Comparison of ENCODE assay signal across 8 cellular contexts in the genomic region with DNA sequence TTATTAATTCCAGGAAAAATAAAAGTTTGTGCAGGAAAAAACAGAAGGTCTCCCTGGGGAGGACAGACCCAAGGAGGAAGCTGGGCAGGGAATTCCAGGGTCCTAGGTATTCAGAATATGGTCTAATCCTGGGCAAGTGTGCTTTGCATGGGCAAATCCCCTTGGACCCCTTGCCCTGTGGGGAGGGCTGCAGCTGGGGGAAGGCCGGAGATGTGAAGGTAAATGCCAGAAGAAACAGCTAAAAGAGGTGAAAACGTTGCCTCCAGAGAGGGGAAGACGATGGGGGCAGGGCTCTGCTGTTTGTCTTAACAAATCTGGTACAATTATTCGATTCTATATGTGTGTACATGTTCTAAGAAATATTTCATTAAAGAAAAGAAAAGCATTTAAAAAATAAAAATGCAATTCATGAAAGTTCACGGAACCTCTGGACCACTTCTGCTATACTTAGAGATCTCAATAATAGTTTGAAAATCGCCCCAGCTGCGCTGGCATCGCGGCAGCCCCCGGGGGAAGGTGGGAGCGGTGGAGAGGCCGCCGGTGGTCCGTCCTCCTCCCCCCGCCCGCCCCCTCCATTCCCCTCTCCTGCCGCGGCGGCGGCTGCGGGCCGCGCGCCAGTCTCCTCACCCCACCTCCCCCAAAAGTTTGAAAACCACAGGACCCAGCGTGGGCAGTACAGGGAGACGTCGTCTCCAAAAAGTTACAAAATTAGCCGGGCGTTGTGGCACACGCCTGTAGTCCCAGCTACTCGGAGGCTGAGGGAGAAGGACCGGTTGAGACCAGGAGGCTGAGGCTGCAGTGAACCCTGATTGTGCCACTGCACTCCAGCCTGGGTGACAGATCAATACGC. TPM values are rescaled to one million over a fixed set of nuclear protein-coding genes. Genes with fewer than 3 reads are reported as not detected.
A peak's percentile ranks its signal among the peaks of the same experiment; 100 is the strongest.
DNase-seq lines count a peak whose midpoint lies in the region; ATAC-seq and TF ChIP-seq lines count a peak whose summit lies in the region.

No MANE protein-coding gene starts in this region.

- no peak for ATAC-seq in naive B cell (ENCODE audit: low read depth in 2 of 2)
- ATAC-seq in HG02610 (IDR thresholded peaks at IDR 0.05; ENCODE audit: unreplicated experiment): no peak
- no peak for ATAC-seq in GM21515 (IDR thresholded peaks at IDR 0.05; ENCODE audit: unreplicated experiment)

- POLR2A ChIA-PET in CD4-positive, alpha-beta memory T cell (lab: Charles Lee; ENCODE audit: partially characterized antibody): interaction anchor here (0.5 to 5.1 kb wide), 22 partner anchors 11 to 356 kb away, joined by 3 to 34 read pairs (median 5); a partner anchor contains a TSS

- no peaks in the 10 kb centered on the region for H3K36me3 ChIP-seq in CD4-positive, alpha-beta memory T cell (ENCODE audit: insufficient read depth, low read length)

- no peaks in the 10 kb centered on the region for H3K9me3 ChIP-seq in CD4-positive, alpha-beta memory T cell (ENCODE audit: control insufficient read depth in 1 of 2, low read length in 2 of 2)

- intact Hi-C loops in CD4-positive, alpha-beta memory T cell (cut with micrococcal nuclease): loop anchor here (2.0 kb wide), 1 partner anchor 255 kb away; a partner anchor contains a TSS

- no peaks in the 10 kb centered on the region for H3K9me3 Mint-ChIP-seq in CD4-positive, alpha-beta memory T cell
- no peaks in the 10 kb centered on the region for H3K9me3 Mint-ChIP-seq in naive B cell

- no peaks in the 10 kb centered on the region for H3K36me3 Mint-ChIP-seq in CD4-positive, alpha-beta memory T cell
- no peaks in the 10 kb centered on the region for H3K36me3 Mint-ChIP-seq in naive B cell

- TF ChIP-seq CTCF in HL-60 (IDR thresholded peaks at IDR 0.05; ENCODE audit: insufficient read depth, low read length): no peak
- no peak for TF ChIP-seq CTCF in cardiac fibroblast (IDR thresholded peaks at IDR 0.05; ENCODE audit: low read depth, low read length)

- H3K4me1 Mint-ChIP-seq in CD4-positive, alpha-beta memory T cell: peaks cover 15 to 42% (median 21%) of the 10 kb centered on the region in 4 donors
- H3K4me1 Mint-ChIP-seq in naive B cell: peaks cover 19 to 32% (median 31%) of the 10 kb centered on the region in 3 donors

- H3K27ac Mint-ChIP-seq in CD4-positive, alpha-beta memory T cell: peak overlapping the region; percentile 93 to 98 (median 94)
- H3K27ac Mint-ChIP-seq in naive B cell: peak overlapping the region; percentile 59 to 97 (median 87)

- peak overlapping the region; percentile 87 to 93 (median 90) for H3K4me3 Mint-ChIP-seq in CD4-positive, alpha-beta memory T cell
- H3K4me3 Mint-ChIP-seq in naive B cell: peak overlapping the region; percentile 85 to 95 (median 94)

- DNase-seq in CD4-positive, alpha-beta memory T cell: no peak
- DNase-seq in HL-60 (ENCODE audit: low read depth in 1 of 2, low spot score in 1 of 2): peak in 1 of 2 experiments; percentile 31
- DNase-seq in cardiac fibroblast (ENCODE audit: low read depth in 2 of 2): no peak
- no peak for DNase-seq in naive B cell
- no peak for DNase-seq in middle frontal gyrus (ENCODE audit: extremely low spot score, low spot score)
- no peak for DNase-seq in NCI-H1092 (lab: John Stamatoyannopoulos, UW)

- no peaks in the 10 kb centered on the region for H3K27me3 ChIP-seq in CD4-positive, alpha-beta memory T cell (ENCODE audit: insufficient read depth, low read length)
- no peaks in the 10 kb centered on the region for H3K27me3 ChIP-seq in HL-60 (ENCODE audit: insufficient read depth, poor library complexity, severe bottlenecking)

- CTCF ChIA-PET in CD4-positive, alpha-beta memory T cell (lab: Charles Lee; ENCODE audit: partially characterized antibody): interaction anchor here (0.7 to 4.8 kb wide), 14 partner anchors 14 to 448 kb away, joined by 3 to 32 read pairs (median 4); a partner anchor contains a TSS

- H3K4me1 ChIP-seq in CD4-positive, alpha-beta memory T cell (ENCODE audit: insufficient read depth, low read length): peaks cover 22% of the 10 kb centered on the region

- peak overlapping the region; percentile 65 for H3K27ac ChIP-seq in CD4-positive, alpha-beta memory T cell (ENCODE audit: low read depth, low read length)
- H3K27ac ChIP-seq in HL-60 (replicated peaks): no peak overlapping the region

- H3K4me3 ChIP-seq in CD4-positive, alpha-beta memory T cell (ENCODE audit: low read length in 2 of 2): peak overlapping the region; percentile 73 to 94
- peak overlapping the region; percentile 51 for H3K4me3 ChIP-seq in HL-60 (replicated peaks; ENCODE audit: insufficient read depth, low read length)
- H3K4me3 ChIP-seq in cardiac fibroblast (replicated peaks in 1 of 2; ENCODE audit: low read depth in 2 of 2, low read length in 2 of 2): peak overlapping the region; percentile 47 to 63

- H3K27me3 Mint-ChIP-seq in CD4-positive, alpha-beta memory T cell: no peaks in the 10 kb centered on the region
- H3K27me3 Mint-ChIP-seq in naive B cell: peaks cover 0 to 9% (median 2%) of the 10 kb centered on the region in 3 donors

RNA-seq across cellular contexts. Expression of a gene that starts 1.5 kb away (rescaled TPM):
- 10 to 100 TPM; 15.1 to 15.9 TPM for total RNA-seq in CD4-positive, alpha-beta memory T cell
- polyA plus RNA-seq in CD4-positive, alpha-beta memory T cell: 1 to 10 TPM in 1 of 2 donors, under 1 TPM in 1; 0.73 to 4.7 TPM
- 1 to 10 TPM; 1.3 to 3.4 (median 2.0) TPM for polyA plus RNA-seq in naive B cell (ENCODE audit: low read depth in 6 of 6)

RNA-seq across cellular contexts. Expression of a gene that starts 16.4 kb away (rescaled TPM):
- total RNA-seq in CD4-positive, alpha-beta memory T cell: under 1 TPM; 0.12 to 0.22 TPM
- under 1 TPM in 1 of 2 donors, not detected in 1; 0.15 TPM for polyA plus RNA-seq in CD4-positive, alpha-beta memory T cell
- under 1 TPM in 3 of 6 donors, not detected in 3; 0.16 to 0.21 (median 0.17) TPM for polyA plus RNA-seq in naive B cell (ENCODE audit: low read depth in 6 of 6)

RNA-seq across cellular contexts. Expression of a gene that starts 53.9 kb away (rescaled TPM):
- total RNA-seq in CD4-positive, alpha-beta memory T cell: 10 to 100 TPM; 77.0 to 78.4 TPM
- 10 to 100 TPM; 58.0 to 59.6 TPM for polyA plus RNA-seq in CD4-positive, alpha-beta memory T cell
- polyA plus RNA-seq in naive B cell (ENCODE audit: low read depth in 6 of 6): 10 to 100 TPM; 41.5 to 54.5 (median 51.1) TPM
